In the genomic region with DNA sequence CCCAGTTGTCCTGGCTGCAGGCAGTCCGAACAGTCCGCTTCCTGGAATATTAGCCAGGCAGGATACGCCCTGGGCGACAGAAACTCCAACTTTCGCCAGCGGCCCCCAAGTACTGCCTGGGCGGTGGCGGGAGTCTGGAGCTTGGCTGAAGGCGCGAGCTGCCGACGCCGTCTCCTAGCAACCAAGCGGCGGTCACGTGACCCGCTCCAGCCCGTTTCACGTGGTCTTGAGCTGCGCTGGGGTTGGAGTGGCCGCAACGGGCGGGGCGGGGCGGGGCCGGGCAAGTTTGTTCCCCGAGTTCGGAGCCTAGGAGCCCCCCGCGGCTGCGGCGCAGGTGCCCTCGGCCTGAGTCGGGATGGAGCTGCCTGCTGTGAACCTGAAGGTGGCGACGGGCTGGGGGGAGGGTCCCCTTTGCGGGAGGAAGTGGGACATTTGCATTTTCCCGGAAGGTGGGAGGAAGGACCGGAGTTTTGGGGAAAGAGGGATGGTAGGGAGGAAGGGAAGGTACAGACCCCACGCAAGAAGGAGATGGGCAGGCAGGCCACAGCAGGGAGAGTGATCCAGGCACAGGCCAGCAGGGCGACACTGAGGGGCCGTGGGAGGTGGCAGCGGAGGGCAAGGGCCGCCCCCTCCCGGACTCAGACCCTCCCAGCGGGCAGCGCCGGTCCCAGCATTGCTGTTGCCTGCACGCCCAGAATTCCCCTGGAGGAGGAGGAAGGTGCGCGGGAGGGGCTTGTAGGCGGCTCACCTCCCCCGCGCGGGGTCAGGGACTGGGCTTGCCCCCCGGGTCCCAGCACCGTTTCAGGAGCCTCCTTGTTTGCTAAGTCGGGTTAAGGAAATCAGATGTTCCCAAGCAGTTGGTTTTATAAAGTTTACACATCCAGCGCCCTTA, we compare ENCODE assay signal across 1 cellular context.
TF ChIP-seq lines count a peak whose summit lies in the region.

A gene with protein sequence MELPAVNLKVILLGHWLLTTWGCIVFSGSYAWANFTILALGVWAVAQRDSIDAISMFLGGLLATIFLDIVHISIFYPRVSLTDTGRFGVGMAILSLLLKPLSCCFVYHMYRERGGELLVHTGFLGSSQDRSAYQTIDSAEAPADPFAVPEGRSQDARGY (plus strand): TSS at position 283 of the 892 bp plus-strand sequence. CDS start 73 bp downstream, at position 356.

TF ChIP-seq in H1, 55 proteins besides CTCF, POLR2A, EP300 and RAD21:
- no peak for TF ChIP-seq TBP (IDR thresholded peaks at IDR 0.05; ENCODE audit: low read depth, low read length)
- TF ChIP-seq EGR1 (IDR thresholded peaks at IDR 0.05; ENCODE audit: borderline replicate concordance, low read depth, low read length): 0 out of 2 replicates have a peak, but pooled peaks have one; percentile 20
- TF ChIP-seq KDM4A (IDR thresholded peaks at IDR 0.05; ENCODE audit: low read depth, low read length, severe bottlenecking): peak; percentile 53
- peak; percentile 20; the same call in 1 of the 2 replicates for TF ChIP-seq TAF1 (IDR thresholded peaks at IDR 0.05; ENCODE audit: low read depth, low read length)
- TF ChIP-seq SP2 (IDR thresholded peaks at IDR 0.05; ENCODE audit: low read length): no peak
- TF ChIP-seq RFX5 (IDR thresholded peaks at IDR 0.05; ENCODE audit: borderline replicate concordance, low read depth, low read length): no peak
- TF ChIP-seq POLR2AphosphoS5 (IDR thresholded peaks at IDR 0.05; ENCODE audit: low read depth, low read length): peak; percentile 50
- no peak for TF ChIP-seq RXRA (IDR thresholded peaks at IDR 0.05; ENCODE audit: insufficient read depth, low read depth, low read length)
- TF ChIP-seq TAF7 (optimal IDR thresholded peaks at IDR 0.05; ENCODE audit: borderline replicate concordance, low read depth, low read length): peak; percentile 35
- TF ChIP-seq CTBP2 (IDR thresholded peaks at IDR 0.05; ENCODE audit: borderline replicate concordance, insufficient read depth, insufficient read length, low read length): no peak
- TF ChIP-seq BCL11A (IDR thresholded peaks at IDR 0.05; ENCODE audit: low read depth in 2 of 2, low read length in 2 of 2): no peak
- TF ChIP-seq SP4 (IDR thresholded peaks at IDR 0.05; ENCODE audit: low read length): peak; percentile 61; the same call in 1 of the 2 replicates
- TF ChIP-seq NRF1 (IDR thresholded peaks at IDR 0.05; ENCODE audit: low read depth, low read length): no peak
- TF ChIP-seq, protein P1, sequence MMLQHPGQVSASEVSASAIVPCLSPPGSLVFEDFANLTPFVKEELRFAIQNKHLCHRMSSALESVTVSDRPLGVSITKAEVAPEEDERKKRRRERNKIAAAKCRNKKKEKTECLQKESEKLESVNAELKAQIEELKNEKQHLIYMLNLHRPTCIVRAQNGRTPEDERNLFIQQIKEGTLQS (IDR thresholded peaks at IDR 0.05; ENCODE audit: insufficient read depth, low read depth, low read length): peak; percentile 95
- TF ChIP-seq SIN3A (conservative IDR thresholded peaks at IDR 0.05 in 1 of 2, IDR thresholded peaks at IDR 0.05 in 1 of 2; ENCODE audit: low read depth in 1 of 2, low read length in 2 of 2): peak; percentile 98 to 99
- TF ChIP-seq CHD1 (IDR thresholded peaks at IDR 0.05; ENCODE audit: low read depth, low read length): no peak
- TF ChIP-seq, protein P2, sequence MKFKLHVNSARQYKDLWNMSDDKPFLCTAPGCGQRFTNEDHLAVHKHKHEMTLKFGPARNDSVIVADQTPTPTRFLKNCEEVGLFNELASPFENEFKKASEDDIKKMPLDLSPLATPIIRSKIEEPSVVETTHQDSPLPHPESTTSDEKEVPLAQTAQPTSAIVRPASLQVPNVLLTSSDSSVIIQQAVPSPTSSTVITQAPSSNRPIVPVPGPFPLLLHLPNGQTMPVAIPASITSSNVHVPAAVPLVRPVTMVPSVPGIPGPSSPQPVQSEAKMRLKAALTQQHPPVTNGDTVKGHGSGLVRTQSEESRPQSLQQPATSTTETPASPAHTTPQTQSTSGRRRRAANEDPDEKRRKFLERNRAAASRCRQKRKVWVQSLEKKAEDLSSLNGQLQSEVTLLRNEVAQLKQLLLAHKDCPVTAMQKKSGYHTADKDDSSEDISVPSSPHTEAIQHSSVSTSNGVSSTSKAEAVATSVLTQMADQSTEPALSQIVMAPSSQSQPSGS (IDR thresholded peaks at IDR 0.05; ENCODE audit: low read length): no peak
- peak; percentile 46; the same call in 1 of the 2 replicates for TF ChIP-seq FOSL1 (IDR thresholded peaks at IDR 0.05; ENCODE audit: insufficient read depth, low read depth, low read length)
- no peak for TF ChIP-seq SAP30 (IDR thresholded peaks at IDR 0.05; ENCODE audit: insufficient read depth, insufficient replicate concordance, low read length)
- TF ChIP-seq JUND (IDR thresholded peaks at IDR 0.05; ENCODE audit: low read length): no peak
- 0 out of 2 replicates have a peak, but pooled peaks have one; percentile 14 for TF ChIP-seq SRF (IDR thresholded peaks at IDR 0.05; ENCODE audit: low read depth, low read length)
- TF ChIP-seq EZH2 (IDR thresholded peaks at IDR 0.05; ENCODE audit: low read depth, low read length, severe bottlenecking): no peak
- TF ChIP-seq RNF2 (IDR thresholded peaks at IDR 0.05; ENCODE audit: borderline replicate concordance, low read depth, low read length, missing control alignments, poor library complexity, severe bottlenecking): no peak
- TF ChIP-seq, protein P3, sequence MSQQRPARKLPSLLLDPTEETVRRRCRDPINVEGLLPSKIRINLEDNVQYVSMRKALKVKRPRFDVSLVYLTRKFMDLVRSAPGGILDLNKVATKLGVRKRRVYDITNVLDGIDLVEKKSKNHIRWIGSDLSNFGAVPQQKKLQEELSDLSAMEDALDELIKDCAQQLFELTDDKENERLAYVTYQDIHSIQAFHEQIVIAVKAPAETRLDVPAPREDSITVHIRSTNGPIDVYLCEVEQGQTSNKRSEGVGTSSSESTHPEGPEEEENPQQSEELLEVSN (IDR thresholded peaks at IDR 0.05): peak; percentile 67
- 0 out of 2 replicates have a peak, but pooled peaks have one; percentile 57 for TF ChIP-seq RBBP5 (IDR thresholded peaks at IDR 0.05; ENCODE audit: borderline replicate concordance, low read depth, low read length)
- TF ChIP-seq HDAC6 (IDR thresholded peaks at IDR 0.05; ENCODE audit: low read depth, low read length): no peak
- peak; percentile 89 for TF ChIP-seq GTF2F1 (IDR thresholded peaks at IDR 0.05; ENCODE audit: borderline replicate concordance, low read depth, low read length)
- TF ChIP-seq CEBPB (IDR thresholded peaks at IDR 0.05; ENCODE audit: low read depth, low read length): no peak
- TF ChIP-seq KDM5A (IDR thresholded peaks at IDR 0.05; ENCODE audit: low read length): no peak
- TF ChIP-seq, protein P4, sequence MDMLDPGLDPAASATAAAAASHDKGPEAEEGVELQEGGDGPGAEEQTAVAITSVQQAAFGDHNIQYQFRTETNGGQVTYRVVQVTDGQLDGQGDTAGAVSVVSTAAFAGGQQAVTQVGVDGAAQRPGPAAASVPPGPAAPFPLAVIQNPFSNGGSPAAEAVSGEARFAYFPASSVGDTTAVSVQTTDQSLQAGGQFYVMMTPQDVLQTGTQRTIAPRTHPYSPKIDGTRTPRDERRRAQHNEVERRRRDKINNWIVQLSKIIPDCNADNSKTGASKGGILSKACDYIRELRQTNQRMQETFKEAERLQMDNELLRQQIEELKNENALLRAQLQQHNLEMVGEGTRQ (IDR thresholded peaks at IDR 0.05; ENCODE audit: low read length): peak; percentile 99
- no peak for TF ChIP-seq POU5F1 (IDR thresholded peaks at IDR 0.05; ENCODE audit: low read depth, low read length)
- TF ChIP-seq HDAC2 (IDR thresholded peaks at IDR 0.05; ENCODE audit: borderline replicate concordance in 1 of 2, low read depth in 2 of 2, low read length in 2 of 2): peak in 1 of 2 experiments; percentile 97; a peak in 2 of 4 replicates
- TF ChIP-seq NANOG (IDR thresholded peaks at IDR 0.05; ENCODE audit: insufficient read depth, low read depth, low read length, poor library complexity, severe bottlenecking): peak; percentile 35
- TF ChIP-seq, protein P5, sequence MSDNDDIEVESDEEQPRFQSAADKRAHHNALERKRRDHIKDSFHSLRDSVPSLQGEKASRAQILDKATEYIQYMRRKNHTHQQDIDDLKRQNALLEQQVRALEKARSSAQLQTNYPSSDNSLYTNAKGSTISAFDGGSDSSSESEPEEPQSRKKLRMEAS (IDR thresholded peaks at IDR 0.05): peak; percentile 82
- TF ChIP-seq TEAD4 (IDR thresholded peaks at IDR 0.05; ENCODE audit: low read depth, low read length): peak; percentile 25; the same call in 1 of the 2 replicates
- peak; percentile 65; the same call in 1 of the 2 replicates for TF ChIP-seq KDM1A (IDR thresholded peaks at IDR 0.05; ENCODE audit: borderline replicate concordance, low read length)
- TF ChIP-seq GABPA (IDR thresholded peaks at IDR 0.05; ENCODE audit: borderline replicate concordance, insufficient read depth, low read length): no peak; the same call in 1 of the 2 replicates
- TF ChIP-seq BACH1 (IDR thresholded peaks at IDR 0.05; ENCODE audit: low read length): peak; percentile 24; the same call in 1 of the 2 replicates
